In the genomic region with DNA sequence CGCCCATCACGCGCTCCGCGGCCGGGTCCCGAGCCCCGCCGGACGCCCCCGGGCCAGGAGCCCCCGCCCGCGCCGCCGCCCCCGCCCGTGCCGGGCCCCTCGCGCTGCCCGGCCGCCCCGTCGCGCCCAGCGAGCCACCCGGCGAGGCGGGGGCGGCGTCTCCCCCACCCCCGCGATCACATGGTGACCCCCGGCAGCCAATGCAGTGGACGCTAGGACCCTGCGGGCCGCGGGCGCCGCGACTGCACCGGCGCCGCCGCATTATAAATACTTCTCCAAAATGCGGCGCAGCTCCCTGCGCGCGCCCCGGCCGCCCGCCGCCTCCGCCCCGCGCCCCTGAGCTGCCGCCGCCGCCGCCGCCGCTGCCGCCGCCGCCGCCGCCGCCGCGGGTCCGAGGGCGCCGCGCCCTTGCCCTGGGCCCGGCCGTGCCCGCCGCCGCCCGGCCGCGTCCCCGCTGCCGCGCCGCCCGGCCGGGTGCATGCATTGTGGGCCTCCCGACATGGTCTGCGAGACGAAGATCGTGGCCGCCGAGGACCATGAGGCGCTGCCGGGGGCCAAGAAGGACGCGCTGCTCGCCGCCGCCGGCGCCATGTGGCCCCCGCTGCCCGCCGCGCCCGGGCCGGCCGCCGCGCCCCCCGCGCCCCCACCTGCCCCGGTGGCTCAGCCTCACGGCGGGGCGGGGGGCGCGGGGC, we compare ENCODE assay signal across 8 cellular contexts. TPM values are rescaled to one million over a fixed set of nuclear protein-coding genes. Genes with fewer than 3 reads are reported as not detected.
DNase-seq lines count a peak whose midpoint lies in the region; ATAC-seq and TF ChIP-seq lines count a peak whose summit lies in the region.

A gene with protein sequence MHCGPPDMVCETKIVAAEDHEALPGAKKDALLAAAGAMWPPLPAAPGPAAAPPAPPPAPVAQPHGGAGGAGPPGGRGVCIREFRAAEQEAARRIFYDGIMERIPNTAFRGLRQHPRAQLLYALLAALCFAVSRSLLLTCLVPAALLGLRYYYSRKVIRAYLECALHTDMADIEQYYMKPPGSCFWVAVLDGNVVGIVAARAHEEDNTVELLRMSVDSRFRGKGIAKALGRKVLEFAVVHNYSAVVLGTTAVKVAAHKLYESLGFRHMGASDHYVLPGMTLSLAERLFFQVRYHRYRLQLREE (plus strand): TSS at position 294 of the 692 bp plus-strand sequence. CDS start 185 bp downstream, at position 479.

- peaks cover 0 to 15% of the 10 kb centered on the region in 2 donors for H3K4me1 ChIP-seq in right atrium auricular region

- H3K4me3 Mint-ChIP-seq in activated T-helper 17 cell treated with anti-CD3 and anti-CD28 coated beads, Interleukin-2, amount 50 U/mL, for 72 hours: no peak within 1 kb of the TSS

- H3K9me3 Mint-ChIP-seq in activated T-helper 17 cell treated with anti-CD3 and anti-CD28 coated beads, Interleukin-2, amount 50 U/mL, for 72 hours: no peaks in the 10 kb centered on the region

- no peaks in the 10 kb centered on the region for H3K36me3 ChIP-seq in right atrium auricular region

- TF ChIP-seq CTCF in right atrium auricular region (IDR thresholded peaks at IDR 0.05): no peak

- H3K36me3 Mint-ChIP-seq in activated T-helper 17 cell treated with anti-CD3 and anti-CD28 coated beads, Interleukin-2, amount 50 U/mL, for 72 hours (ENCODE audit: low read depth): peaks cover 5% of the 10 kb centered on the region

- no peak within 1 kb of the TSS for H3K27ac ChIP-seq in right atrium auricular region

- H3K27me3 Mint-ChIP-seq in activated T-helper 17 cell treated with anti-CD3 and anti-CD28 coated beads, Interleukin-2, amount 50 U/mL, for 72 hours: peaks cover 20% of the 10 kb centered on the region

- no peaks in the 10 kb centered on the region for H3K9me3 ChIP-seq in right atrium auricular region

- peak; percentile 67 for DNase-seq in GDM1 (lab: John Stamatoyannopoulos, UW)
- DNase-seq in NCI-H1092 (lab: John Stamatoyannopoulos, UW): peak; percentile 67
- DNase-seq in right atrium auricular region (ENCODE audit: low spot score): no peak
- peak; percentile 42 for DNase-seq in retina

- H3K27me3 ChIP-seq in right atrium auricular region: peaks cover 0 to 6% of the 10 kb centered on the region in 2 donors

- ATAC-seq in activated T-helper 17 cell treated with anti-CD3 and anti-CD28 coated beads, Interleukin-2, amount 50 U/mL, for 72 hours (replicated peaks): peak; percentile 11
- ATAC-seq in GM18868 (IDR thresholded peaks at IDR 0.05; ENCODE audit: unreplicated experiment) (no peak), HG03280 (IDR thresholded peaks at IDR 0.05; ENCODE audit: unreplicated experiment) (no peak), GM21447 (IDR thresholded peaks at IDR 0.05; ENCODE audit: unreplicated experiment) (no peak)

- H3K4me3 ChIP-seq in right atrium auricular region: peak within 1 kb of the TSS; percentile 56 to 57

- no peak within 1 kb of the TSS for H3K27ac Mint-ChIP-seq in activated T-helper 17 cell treated with anti-CD3 and anti-CD28 coated beads, Interleukin-2, amount 50 U/mL, for 72 hours

- H3K4me1 Mint-ChIP-seq in activated T-helper 17 cell treated with anti-CD3 and anti-CD28 coated beads, Interleukin-2, amount 50 U/mL, for 72 hours: no peaks in the 10 kb centered on the region

RNA-seq across cellular contexts. Expression of the gene that starts here (rescaled TPM):
- under 1 TPM in 1 of 2 donors, not detected in 1; 0.22 TPM for total RNA-seq in activated T-helper 17 cell treated with anti-CD3 and anti-CD28 coated beads, Interleukin-2, amount 50 U/mL, for 72 hours
- total RNA-seq in right atrium auricular region: 1 to 10 TPM; 3.0 to 3.2 TPM

Comparison
In these comparisons a context has a peak if more than half of its experiments do, and no peak if none do; other contexts are left out.
1. Peak in ATAC-seq in activated T-helper 17 cell treated with anti-CD3 and anti-CD28 coated beads, Interleukin-2, amount 50 U/mL, for 72 hours; RNA of the gene not detected or under 1 TPM.